ENCODE assay signal across 8 cellular contexts in the genomic region with DNA sequence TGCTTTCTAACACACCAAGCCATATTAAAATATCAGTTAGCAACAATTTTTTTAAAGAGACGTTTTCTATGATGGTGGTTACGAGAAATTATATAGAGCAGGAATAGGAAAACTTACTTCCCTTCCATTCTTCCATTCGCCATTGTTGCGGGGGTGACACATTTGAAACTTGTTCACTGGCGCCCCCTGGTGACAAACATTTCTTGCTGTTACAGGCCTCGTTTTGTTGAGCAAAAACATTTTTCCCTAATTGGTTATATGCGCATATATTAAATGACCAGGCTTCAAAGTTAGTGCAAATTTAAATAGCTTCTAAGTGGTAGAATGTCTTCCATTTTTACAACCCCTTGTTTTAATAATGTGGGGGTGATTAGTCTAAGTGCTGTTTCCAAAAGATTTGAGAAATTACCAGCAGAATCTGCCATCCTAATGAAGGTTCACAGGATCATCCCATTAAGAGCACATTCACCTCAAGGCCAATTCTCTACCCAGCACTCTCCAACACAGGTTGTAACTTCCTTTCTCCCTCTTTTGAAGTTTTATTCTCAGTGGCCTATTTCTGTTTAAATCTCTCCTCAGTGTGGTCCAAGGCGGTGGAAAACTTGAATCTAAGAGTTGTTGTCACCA.
DNase-seq lines count a peak whose midpoint lies in the region; ATAC-seq and TF ChIP-seq lines count a peak whose summit lies in the region.

No MANE protein-coding gene starts in this region.

- H3K36me3 ChIP-seq in adrenal gland (replicated peaks in 1 of 2) (no peaks in the 10 kb centered on the region), kidney epithelial cell (ENCODE audit: control insufficient read depth, insufficient read depth, low read length) (no peaks in the 10 kb centered on the region), testis (ENCODE audit: low read depth, missing control alignments) (no peaks in the 10 kb centered on the region)

- peak; percentile 12 for DNase-seq in AG20443 (ENCODE audit: low spot score)
- peak; percentile 32 for DNase-seq in NCI-H526 treated with DMSO at 0.1 percent for 48 hours (lab: John Stamatoyannopoulos, UW)
- DNase-seq in adrenal gland: peak; percentile 27 to 76 (median 62)
- no peak for DNase-seq in kidney epithelial cell (ENCODE audit: low read depth)
- DNase-seq in testis: peak; percentile 93

- H3K27ac ChIP-seq in adrenal gland (no peak overlapping the region), testis (no peak overlapping the region)

- H3K9me3 ChIP-seq in adrenal gland (replicated peaks in 1 of 3) (no peaks in the 10 kb centered on the region), testis (no peaks in the 10 kb centered on the region)

- ATAC-seq in GM18868 (IDR thresholded peaks at IDR 0.05; ENCODE audit: unreplicated experiment): peak; percentile 72
- ATAC-seq in HG03045 (IDR thresholded peaks at IDR 0.05; ENCODE audit: unreplicated experiment): no peak
- ATAC-seq in HG02610 (IDR thresholded peaks at IDR 0.05; ENCODE audit: unreplicated experiment): no peak

- intact Hi-C loops in adrenal gland (cut with DNase I) (no loop called here), testis (cut with DNase I; ENCODE audit: low total_unique reads) (no loop called here)

- 58 to 65% (median 60%) methylated on average over 8 of the region's 8 CpGs for WGBS in adrenal gland, 4 donors
- WGBS in testis, 2 donors: 44 to 49% methylated on average over 8 of the region's 8 CpGs

- TF ChIP-seq POLR2A in adrenal gland (IDR thresholded peaks at IDR 0.05) (no peak), testis (IDR thresholded peaks at IDR 0.05) (no peak)

- TF ChIP-seq CTCF in adrenal gland (IDR thresholded peaks at IDR 0.05) (peak in 4 of 6 experiments; percentile 23 to 50 (median 47)), kidney epithelial cell (IDR thresholded peaks at IDR 0.05; ENCODE audit: insufficient read depth, low read length, poor library complexity, severe bottlenecking) (peak; percentile 50), testis (IDR thresholded peaks at IDR 0.05) (peak; percentile 21 to 70 (median 66))

- H3K4me1 ChIP-seq in adrenal gland (replicated peaks in 1 of 2) (no peaks in the 10 kb centered on the region), testis (no peaks in the 10 kb centered on the region)

- no peak overlapping the region for H3K4me3 ChIP-seq in adrenal gland
- H3K4me3 ChIP-seq in kidney epithelial cell (ENCODE audit: low read depth, low read length): no peak overlapping the region
- no peak overlapping the region for H3K4me3 ChIP-seq in testis

- no peaks in the 10 kb centered on the region for H3K27me3 ChIP-seq in adrenal gland
- no peaks in the 10 kb centered on the region for H3K27me3 ChIP-seq in kidney epithelial cell (ENCODE audit: control insufficient read depth, insufficient read depth, low read length)
- H3K27me3 ChIP-seq in testis: no peaks in the 10 kb centered on the region
